Comparison of ENCODE assay signal across 28 cellular contexts in the genomic region with DNA sequence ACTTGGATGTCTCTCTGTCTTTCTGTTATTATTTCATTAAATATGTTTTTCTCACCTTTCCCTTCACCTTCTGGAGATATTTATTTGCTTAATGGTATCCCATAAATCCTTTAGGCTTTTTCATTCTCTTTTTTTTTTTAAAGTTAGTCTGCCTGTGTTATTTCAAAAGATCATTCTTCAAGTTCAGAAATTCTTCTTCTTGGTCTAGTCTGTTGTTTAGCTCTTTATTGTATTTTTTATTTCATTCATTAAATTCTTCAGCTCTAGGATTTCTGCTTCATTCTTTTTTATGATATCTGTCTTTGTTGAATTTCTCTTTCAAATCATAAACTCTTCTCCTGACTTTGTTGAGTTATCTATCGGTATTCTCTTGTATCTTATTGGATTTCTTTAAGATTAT.
"Had no signal": no experiment of that assay in that cellular context is flagged by ENCODE, and none has a peak within 500 bp of the region (broad histone marks: within the 10 kb centered on the region; RNA-seq: fewer than 3 reads in every experiment).

No MANE protein-coding gene starts in this region.

- ATAC-seq: esophagus mucosa; foreskin keratinocyte; heart right ventricle; left ventricle myocardium superior; lower lobe of right lung; natural killer cell; psoas muscle; right cardiac atrium; stimulated activated naive CD8-positive, alpha-beta T cell treated with anti-CD3 and anti-CD28 coated beads, Interleukin-15, amount 100 ng/mL, for 72 hours; upper lobe of right lung had no signal

- H3K9me3 ChIP-seq: colonic mucosa, ovary had no signal

- H3K27ac ChIP-seq: colonic mucosa, epithelial cell of prostate, foreskin keratinocyte, heart right ventricle, lower lobe of right lung, ovary, psoas muscle, skin epidermis, suprapubic skin, transverse colon, upper lobe of right lung, uterus had no signal

- H3K36me3 ChIP-seq: colonic mucosa, heart right ventricle, lower lobe of right lung, ovary, transverse colon, upper lobe of right lung, uterus had no signal

- H3K27me3 ChIP-seq: colonic mucosa, foreskin keratinocyte, heart right ventricle, ovary, suprapubic skin, transverse colon, upper lobe of right lung, uterus had no signal

- DNase-seq: colonic mucosa; effector CD8-positive, alpha-beta T cell; endodermal cell; foreskin keratinocyte; glutamatergic neuron; heart right ventricle; hippocampal formation; immature natural killer cell; islet precursor cell; left ventricle myocardium superior; lower lobe of right lung; natural killer cell; occipital lobe; ovary; posterior cingulate gyrus; psoas muscle; right cardiac atrium; stimulated activated CD4-positive, alpha-beta T cell treated with anti-CD3 and anti-CD28 coated beads, Interleukin-15, amount 100 ng/mL, for 24 hours; stimulated activated CD4-positive, alpha-beta T cell treated with anti-CD3 and anti-CD28 coated beads, Interleukin-2, amount 100 ng/mL, for 48 hours; stimulated activated naive CD4-positive, alpha-beta T cell; stimulated activated naive CD8-positive, alpha-beta T cell treated with anti-CD3 and anti-CD28 coated beads, Interleukin-15, amount 100 ng/mL, for 72 hours; transverse colon; upper lobe of right lung; uterus had no signal

- H3K4me1 ChIP-seq: colonic mucosa, foreskin keratinocyte, heart right ventricle, lower lobe of right lung, psoas muscle, suprapubic skin, transverse colon, upper lobe of right lung, uterus had no signal

- H3K4me3 ChIP-seq: colonic mucosa, heart right ventricle, lower lobe of right lung, ovary, psoas muscle, skin epidermis, suprapubic skin, transverse colon, upper lobe of right lung, uterus had no signal
